8 cellular contexts compared by ENCODE assay signal in genomic region chr17:27354491-27355081, GRCh38.
DNase-seq lines count a peak whose midpoint lies in the region; ATAC-seq and TF ChIP-seq lines count a peak whose summit lies in the region.

No MANE protein-coding gene starts in this region.

- no peaks in the 10 kb centered on the region for H3K27me3 ChIP-seq in parathyroid adenoma (ENCODE audit: control insufficient read depth, insufficient read depth, low read length)

- peak overlapping the region; percentile 54 for H3K4me2 ChIP-seq in parathyroid adenoma (ENCODE audit: low read length)

- no peak for TF ChIP-seq CTCF in parathyroid adenoma (IDR thresholded peaks at IDR 0.05)

- no peak overlapping the region for H3K9ac ChIP-seq in parathyroid adenoma

- H3K27ac ChIP-seq in parathyroid adenoma, result peak overlapping the region; percentile 92

- H3K4me1 ChIP-seq in parathyroid adenoma, result peaks cover 6% of the 10 kb centered on the region

- H3K79me2 ChIP-seq in parathyroid adenoma, result no peaks in the 10 kb centered on the region

- DNase-seq in NCI-H1694 treated with DMSO at 0.1 percent for 48 hours (lab: John Stamatoyannopoulos, UW) (peak; percentile 15), NCI-H1694 (lab: John Stamatoyannopoulos, UW) (no peak), NCI-H526 treated with DMSO at 0.1 percent for 48 hours (lab: John Stamatoyannopoulos, UW) (peak; percentile 29), dermis blood vessel endothelial cell (peak; percentile 33), activated gamma-delta T cell (lab: John Stamatoyannopoulos, UW) (no peak), ecto neural progenitor cell (ENCODE audit: low spot score) (no peak)

- no peaks in the 10 kb centered on the region for H3K36me3 ChIP-seq in parathyroid adenoma (ENCODE audit: control insufficient read depth, insufficient read depth, low read length)

- no peaks in the 10 kb centered on the region for H3K9me3 ChIP-seq in parathyroid adenoma (ENCODE audit: control insufficient read depth, low read length)

- H2AFZ ChIP-seq in parathyroid adenoma, result peak overlapping the region; percentile 99

- no peak overlapping the region for H3K4me3 ChIP-seq in parathyroid adenoma (ENCODE audit: low read depth, low read length)

- no peak for ATAC-seq in GM19455 (IDR thresholded peaks at IDR 0.05; ENCODE audit: unreplicated experiment)

Comparison
In these comparisons a context has a peak if more than half of its experiments do, and no peak if none do; other contexts are left out.
1. DNase-seq: peak in NCI-H1694 treated with DMSO at 0.1 percent for 48 hours (single experiment), NCI-H526 treated with DMSO at 0.1 percent for 48 hours (single experiment) and dermis blood vessel endothelial cell (single experiment); none in NCI-H1694 (single experiment), activated gamma-delta T cell (single experiment) and ecto neural progenitor cell (single experiment).